8 cellular contexts compared by ENCODE assay signal in the genomic region with DNA sequence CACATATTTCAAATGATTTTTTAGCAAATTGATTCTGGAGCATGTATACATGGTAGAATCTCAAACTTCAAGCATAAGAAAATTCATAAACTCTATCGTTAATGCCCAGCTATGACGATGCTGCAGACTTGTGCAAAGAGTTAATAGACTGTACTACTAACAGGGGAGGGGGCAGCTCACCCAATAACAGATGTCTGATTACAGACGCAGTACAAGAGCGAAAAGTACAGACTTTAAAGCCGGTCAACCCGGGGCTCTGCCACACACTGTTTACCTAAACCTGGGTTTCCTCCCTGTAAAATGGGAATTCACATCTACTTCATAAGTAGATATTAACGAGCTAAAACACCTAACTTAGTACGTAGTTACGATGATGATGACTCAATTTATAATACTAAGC. TPM values are rescaled to one million over a fixed set of nuclear protein-coding genes. Genes with fewer than 3 reads are reported as not detected.
DNase-seq lines count a peak whose midpoint lies in the region; ATAC-seq lines count a peak whose summit lies in the region.

No MANE protein-coding gene starts in this region.

- H3K4me3 Mint-ChIP-seq in activated CD4-positive, alpha-beta memory T cell treated with anti-CD3 and anti-CD28 coated beads, Interleukin-2, amount 10 ng/mL, durations not matched to agents 7 days and 5 days, result peak overlapping the region; percentile 92

- H3K27me3 ChIP-seq in subcutaneous abdominal adipose tissue (ENCODE audit: control insufficient read depth in 5 of 5, insufficient read depth in 4 of 5, low read length in 5 of 5), result no peaks in the 10 kb centered on the region

- ATAC-seq in HG02571 (IDR thresholded peaks at IDR 0.05; ENCODE audit: unreplicated experiment), result no peak

- no peaks in the 10 kb centered on the region for H3K9me3 Mint-ChIP-seq in activated CD4-positive, alpha-beta memory T cell treated with anti-CD3 and anti-CD28 coated beads, Interleukin-2, amount 10 ng/mL, durations not matched to agents 7 days and 5 days

- H3K27ac Mint-ChIP-seq in activated CD4-positive, alpha-beta memory T cell treated with anti-CD3 and anti-CD28 coated beads, Interleukin-2, amount 10 ng/mL, durations not matched to agents 7 days and 5 days, result peak overlapping the region; percentile 94

- peak overlapping the region; percentile 90 for H3K4me3 ChIP-seq in iPS-11a (ENCODE audit: low read depth, low read length)
- H3K4me3 ChIP-seq in subcutaneous abdominal adipose tissue (ENCODE audit: low read depth in 1 of 5, low read length in 5 of 5), result peak overlapping the region; percentile 85 to 99 (median 96)

- peaks cover 40% of the 10 kb centered on the region for H3K4me1 Mint-ChIP-seq in activated CD4-positive, alpha-beta memory T cell treated with anti-CD3 and anti-CD28 coated beads, Interleukin-2, amount 10 ng/mL, durations not matched to agents 7 days and 5 days

- POLR2A ChIA-PET in activated CD4-positive, alpha-beta memory T cell treated with anti-CD3 and anti-CD28 coated beads, Interleukin-2, amount 10 ng/mL, durations not matched to agents 7 days and 5 days (lab: Charles Lee), result interaction anchor here (0.6 to 4.4 kb wide), 12 partner anchors 8 to 148 kb away, joined by 3 to 107 read pairs (median 3); a partner anchor contains a TSS

- H3K27me3 Mint-ChIP-seq in activated CD4-positive, alpha-beta memory T cell treated with anti-CD3 and anti-CD28 coated beads, Interleukin-2, amount 10 ng/mL, durations not matched to agents 7 days and 5 days, result no peaks in the 10 kb centered on the region

- no peak overlapping the region for H3K27ac ChIP-seq in subcutaneous abdominal adipose tissue (ENCODE audit: low read depth, low read length)

- CTCF ChIA-PET in activated CD4-positive, alpha-beta memory T cell treated with anti-CD3 and anti-CD28 coated beads, Interleukin-2, amount 10 ng/mL, durations not matched to agents 7 days and 5 days (lab: Charles Lee), result interaction anchor here (0.6 to 1.4 kb wide), 5 partner anchors 15 to 548 kb away, joined by 3 to 11 read pairs (median 4); a partner anchor contains a TSS

- H3K36me3 Mint-ChIP-seq in activated CD4-positive, alpha-beta memory T cell treated with anti-CD3 and anti-CD28 coated beads, Interleukin-2, amount 10 ng/mL, durations not matched to agents 7 days and 5 days (ENCODE audit: low read depth), result peaks cover 8% of the 10 kb centered on the region

- peak overlapping the region; percentile 89 to 98 (median 94) for H3K9ac ChIP-seq in subcutaneous abdominal adipose tissue (ENCODE audit: low read length in 5 of 5)

- H3K36me3 ChIP-seq in subcutaneous abdominal adipose tissue (ENCODE audit: control insufficient read depth in 5 of 5, insufficient read depth in 5 of 5, low read length in 5 of 5), result no peaks in the 10 kb centered on the region

- DNase-seq in NCI-H82 (lab: John Stamatoyannopoulos, UW) (peak; percentile 42), NCI-H82 treated with DMSO at 0.1 percent for 48 hours (lab: John Stamatoyannopoulos, UW; ENCODE audit: unreplicated experiment) (no peak), NCI-H2196 treated with DMSO at 0.1 percent for 48 hours (lab: John Stamatoyannopoulos, UW; ENCODE audit: unreplicated experiment) (no peak)
- no peak for DNase-seq in activated CD4-positive, alpha-beta memory T cell treated with anti-CD3 and anti-CD28 coated beads, Interleukin-2, amount 10 ng/mL, durations not matched to agents 7 days and 5 days
- no peak for DNase-seq in stimulated activated CD4-positive, alpha-beta T cell treated with anti-CD3 and anti-CD28 coated beads, Interleukin-4, amount 100 ng/mL, for 24 hours

- H3K4me1 ChIP-seq in subcutaneous abdominal adipose tissue (ENCODE audit: control insufficient read depth in 5 of 5, insufficient read depth in 5 of 5, low read length in 5 of 5), result peaks cover 0 to 31% (median 28%) of the 10 kb centered on the region in 5 donors

- H3K9me3 ChIP-seq in subcutaneous abdominal adipose tissue (ENCODE audit: control insufficient read depth in 5 of 5, low read length in 5 of 5), result no peaks in the 10 kb centered on the region

RNA-seq across cellular contexts. Expression of a gene that starts 0.7 kb away (rescaled TPM):
- total RNA-seq in activated CD4-positive, alpha-beta memory T cell treated with anti-CD3 and anti-CD28 coated beads, Interleukin-2, amount 10 ng/mL, durations not matched to agents 7 days and 5 days, result 10 to 100 TPM; 10.2 to 10.6 TPM

RNA-seq across cellular contexts. Expression of a gene that starts 1.3 kb away (rescaled TPM):
- 1 to 10 TPM; 3.6 to 4.3 TPM for total RNA-seq in activated CD4-positive, alpha-beta memory T cell treated with anti-CD3 and anti-CD28 coated beads, Interleukin-2, amount 10 ng/mL, durations not matched to agents 7 days and 5 days

RNA-seq across cellular contexts. Expression of a gene that starts 1.3 kb away (rescaled TPM):
- 10 to 100 TPM; 21.2 to 23.3 TPM for total RNA-seq in activated CD4-positive, alpha-beta memory T cell treated with anti-CD3 and anti-CD28 coated beads, Interleukin-2, amount 10 ng/mL, durations not matched to agents 7 days and 5 days
